28 cellular contexts compared by ENCODE assay signal in genomic region chr22:18010263-18010662, GRCh38.
"Had no signal": no experiment of that assay in that cellular context is flagged by ENCODE, and none has a peak within 500 bp of the region (broad histone marks: within the 10 kb centered on the region; RNA-seq: fewer than 3 reads in every experiment).

No MANE protein-coding gene starts in this region.

- H3K9me3 Mint-ChIP-seq: activated T-cell treated with anti-CD3 and anti-CD28 coated beads, Interleukin-2, amount 50 U/mL, for 4 hours; activated T-helper 2 cell treated with anti-CD3 and anti-CD28 coated beads, Interferon-gamma antibody, Interleukin-2, Interleukin-4, amounts not matched to agents 10 μg/mL and 5 μg/mL and 100 μg/mL, durations not matched to agents 14 hours and 24 hours and 36 hours; dendritic cell treated with granulocyte-macrophage colony-stimulating factor and Interleukin-4, amounts not matched to agents 40 ng/mL and 50 ng/mL, for 4 days; immature natural killer cell; nephron; T-helper 1 cell treated with Interleukin-12 subunit alpha and Interleukin-12 subunit beta and Interleukin-4 antibody, amounts not matched to agents 30 μg/mL and 1 μg/mL, for 36 hours; type B pancreatic cell had no signal

- H3K27ac Mint-ChIP-seq: activated naive CD8-positive, alpha-beta T cell; activated T-helper 2 cell treated with anti-CD3 and anti-CD28 coated beads, Interferon-gamma antibody, Interleukin-2, Interleukin-4, amounts not matched to agents 10 μg/mL and 5 μg/mL and 100 μg/mL, durations not matched to agents 14 hours and 24 hours and 36 hours; dendritic cell treated with granulocyte-macrophage colony-stimulating factor and Interleukin-4, amounts not matched to agents 40 ng/mL and 50 ng/mL, for 4 days; immature natural killer cell; nephron; T-helper 1 cell treated with Interleukin-12 subunit alpha and Interleukin-12 subunit beta and Interleukin-4 antibody, amounts not matched to agents 30 μg/mL and 1 μg/mL, for 36 hours; type B pancreatic cell had no signal

- H3K36me3 Mint-ChIP-seq: activated naive CD8-positive, alpha-beta T cell; immature natural killer cell; type B pancreatic cell had no signal

- H3K27ac ChIP-seq: adrenal gland, breast epithelium, foreskin keratinocyte, hepatocyte, thoracic aorta, vagina had no signal

- H3K79me2 ChIP-seq: hepatocyte had no signal

- H3K4me3 ChIP-seq: adrenal gland, breast epithelium, hepatocyte, thoracic aorta, vagina had no signal

- H3K36me3 ChIP-seq: adrenal gland, breast epithelium, thoracic aorta, vagina had no signal

- H3K4me3 Mint-ChIP-seq: activated naive CD8-positive, alpha-beta T cell; activated T-cell treated with anti-CD3 and anti-CD28 coated beads, Interleukin-2, amount 50 U/mL, for 4 hours; dendritic cell treated with granulocyte-macrophage colony-stimulating factor and Interleukin-4, amounts not matched to agents 40 ng/mL and 50 ng/mL, for 4 days; immature natural killer cell; nephron; T-helper 1 cell treated with Interleukin-12 subunit alpha and Interleukin-12 subunit beta and Interleukin-4 antibody, amounts not matched to agents 30 μg/mL and 1 μg/mL, for 36 hours; type B pancreatic cell had no signal

- DNase-seq: activated CD4-positive, alpha-beta T cell treated with anti-CD3 and anti-CD28 coated beads for 4 hours; activated CD4-positive, alpha-beta T cell treated with anti-CD3 and anti-CD28 coated beads, Interleukin-2, amount 50 U/mL, for 48 hours; activated CD4-positive, CD25-positive, alpha-beta regulatory T cell; activated CD8-positive, alpha-beta memory T cell treated with anti-CD3 and anti-CD28 coated beads, Interleukin-2, amount 50 U/mL, for 48 hours; activated naive CD4-positive, alpha-beta T cell; activated T-cell treated with anti-CD3 and anti-CD28 coated beads, Interleukin-2, amount 50 U/mL, for 4 hours; adrenal gland; effector CD8-positive, alpha-beta T cell; foreskin keratinocyte; immature natural killer cell; nucleus accumbens; small intestine; stimulated activated CD4-positive, alpha-beta T cell treated with anti-CD3 and anti-CD28 coated beads, Interleukin-15, amount 100 ng/mL, for 24 hours; stimulated activated CD8-positive, alpha-beta memory T cell treated with anti-CD3 and anti-CD28 coated beads, Interleukin-4, amount 100 ng/mL, for 48 hours; stimulated activated naive CD4-positive, alpha-beta T cell treated with Interleukin-2 at 50 U/mL for 16 hours; T1000 had no signal

- H3K27me3 ChIP-seq: adrenal gland, breast epithelium, foreskin keratinocyte, hepatocyte, vagina had no signal

- H3K4me1 ChIP-seq: breast epithelium, vagina had no signal

- FAIRE-seq: astrocyte, small intestine had no signal

- H3K4me1 Mint-ChIP-seq: immature natural killer cell had no signal

- H3K4me2 ChIP-seq: hepatocyte had no signal

- H3K27me3 Mint-ChIP-seq: activated naive CD8-positive, alpha-beta T cell; type B pancreatic cell had no signal

- ATAC-seq: activated T-cell treated with anti-CD3 and anti-CD28 coated beads, Interleukin-2, amount 50 U/mL, for 4 hours; foreskin keratinocyte; sciatic nerve had no signal

- H3K9me3 ChIP-seq: adrenal gland, breast epithelium, thoracic aorta, vagina had no signal

- H2AFZ ChIP-seq: hepatocyte had no signal
